10 cellular contexts compared by ENCODE assay signal in the genomic region with DNA sequence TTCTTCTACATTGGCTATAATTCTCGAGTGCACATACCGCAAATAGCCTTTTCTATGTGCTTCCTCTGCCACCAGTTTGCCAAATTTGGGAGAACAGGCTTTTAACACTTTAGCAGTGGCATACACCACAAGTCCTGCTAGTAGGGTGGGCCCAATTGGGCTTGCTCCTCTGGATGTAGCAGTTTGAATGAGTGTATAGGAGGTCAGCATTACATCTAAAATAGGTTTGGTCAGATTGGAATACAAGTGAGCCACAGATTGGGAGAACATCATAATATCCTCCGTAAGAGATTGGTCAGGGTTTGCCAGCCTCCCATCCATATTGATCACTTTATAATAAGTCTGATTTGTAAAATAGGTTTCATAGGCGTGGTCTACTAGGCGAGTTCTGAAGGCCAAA. TPM values are rescaled to one million over a fixed set of nuclear protein-coding genes. Genes with fewer than 3 reads are reported as not detected.
DNase-seq lines count a peak whose midpoint lies in the region; ATAC-seq and TF ChIP-seq lines count a peak whose summit lies in the region.
"Had no signal": no experiment of that assay in that cellular context is flagged by ENCODE, and none has a peak within 500 bp of the region (broad histone marks: within the 10 kb centered on the region; RNA-seq: fewer than 3 reads in every experiment).

No MANE protein-coding gene starts in this region.

- peaks cover 4% of the 10 kb centered on the region for H3K4me1 Mint-ChIP-seq in CD14-positive monocyte

- no peaks in the 10 kb centered on the region for H3K9me3 ChIP-seq in right cardiac atrium (ENCODE audit: control insufficient read depth, low read length)
- H3K9me3 ChIP-seq in stomach = no peaks in the 10 kb centered on the region

- no peaks in the 10 kb centered on the region for H3K4me1 ChIP-seq in right cardiac atrium (ENCODE audit: control insufficient read depth, insufficient read depth, low read length)
- peaks cover 0 to 22% (median 11%) of the 10 kb centered on the region in 4 donors for H3K4me1 ChIP-seq in stomach

- H3K27me3 ChIP-seq in right cardiac atrium (ENCODE audit: control insufficient read depth, insufficient read depth) (no peaks in the 10 kb centered on the region), stomach (no peaks in the 10 kb centered on the region)
- H3K27me3 ChIP-seq: cardiac muscle cell had no signal

- H3K9me3 Mint-ChIP-seq in CD14-positive monocyte = no peaks in the 10 kb centered on the region

- intact Hi-C loops in right cardiac atrium (cut with DNase I) (no loop called here), stomach (cut with DNase I; ENCODE audit: low total_unique reads) (no loop called here), CD14-positive monocyte (cut with micrococcal nuclease) (no loop called here)

- no peaks in the 10 kb centered on the region for H3K36me3 ChIP-seq in stomach
- H3K36me3 ChIP-seq: cardiac muscle cell had no signal

- no peak overlapping the region for H3K27ac Mint-ChIP-seq in CD14-positive monocyte

- H3K4me3 ChIP-seq in GM12865 (ENCODE audit: low read depth, low read length) = peak overlapping the region; percentile 75
- H3K4me3 ChIP-seq in right cardiac atrium (ENCODE audit: low read length) = peak overlapping the region; percentile 91
- H3K4me3 ChIP-seq in stomach = peak overlapping the region in 3 of 4 donors; percentile 44 to 51 (median 50)

- no peak overlapping the region for H3K4me3 Mint-ChIP-seq in CD14-positive monocyte

- TF ChIP-seq POLR2A in stomach (IDR thresholded peaks at IDR 0.05) = no peak

- ATAC-seq in right cardiac atrium (no peak), GM21381 (IDR thresholded peaks at IDR 0.05; ENCODE audit: unreplicated experiment) (no peak)

- TF ChIP-seq EP300 in stomach (IDR thresholded peaks at IDR 0.05) = no peak

- H3K27me3 Mint-ChIP-seq in CD14-positive monocyte (ENCODE audit: low read depth in 3 of 3) = peaks cover 0 to 2% (median 0%) of the 10 kb centered on the region in 3 donors

- peak overlapping the region; percentile 92 for H3K27ac ChIP-seq in right cardiac atrium (ENCODE audit: low read length)
- peak overlapping the region in 4 of 5 donors; percentile 71 to 85 (median 72) for H3K27ac ChIP-seq in stomach
- H3K27ac ChIP-seq: cardiac muscle cell had no signal

- WGBS in right cardiac atrium = 63% methylated on average over 5 of the region's 5 CpGs
- 61 to 80% (median 76%) methylated on average over 5 of the region's 5 CpGs for WGBS in stomach, 5 donors

- no peaks in the 10 kb centered on the region for H3K36me3 Mint-ChIP-seq in CD14-positive monocyte

- no peak for TF ChIP-seq CTCF in GM12865 (IDR thresholded peaks at IDR 0.05; ENCODE audit: insufficient read depth, low read depth, low read length, missing control alignments)
- no peak for TF ChIP-seq CTCF in stomach (IDR thresholded peaks at IDR 0.05)
- TF ChIP-seq CTCF in CD14-positive monocyte (IDR thresholded peaks at IDR 0.05) = no peak

- DNase-seq in GM12865 (ENCODE audit: low read depth) = peak; percentile 47
- DNase-seq in RPMI8226 = peak; percentile 12
- DNase-seq in right cardiac atrium = no peak
- DNase-seq in stomach = no peak
- DNase-seq in HuH-7.5 (ENCODE audit: low spot score) = no peak
- DNase-seq in CD14-positive monocyte (ENCODE audit: low spot score) = no peak
- DNase-seq: NCI-H2029 had no signal

RNA-seq across cellular contexts. Expression of gene ABCD2, which starts 0.9 kb away (rescaled TPM):
- total RNA-seq in right cardiac atrium (10 to 100 TPM in 3 of 4 donors, 1 to 10 TPM in 1; 9.4 to 16.2 (median 14.6) TPM), stomach (1 to 10 TPM in 2 of 5 donors, under 1 TPM in 2, not detected in 1; 0.58 to 4.9 (median 0.99) TPM)
- polyA plus RNA-seq in right cardiac atrium (4.3 TPM), stomach (under 1 TPM in 2 of 3 donors, not detected in 1; 0.06 to 0.10 TPM), CD14-positive monocyte (not detected)
- total RNA-seq: HepG2 had no signal
- polyA plus RNA-seq: HepG2 had no signal

Comparison
In these comparisons a context has a peak if more than half of its experiments do, and no peak if none do; other contexts are left out.
1. DNase-seq: peak in GM12865 (single experiment) and RPMI8226 (single experiment); none in right cardiac atrium (0 of 3), stomach (single experiment), HuH-7.5 (single experiment) and CD14-positive monocyte (single experiment).
2. Peak in every context shown above with its lines, with median percentiles within 50 percentile points of each other: H3K4me3 ChIP-seq.